ENCODE assay signal across 36 cellular contexts in the genomic region with DNA sequence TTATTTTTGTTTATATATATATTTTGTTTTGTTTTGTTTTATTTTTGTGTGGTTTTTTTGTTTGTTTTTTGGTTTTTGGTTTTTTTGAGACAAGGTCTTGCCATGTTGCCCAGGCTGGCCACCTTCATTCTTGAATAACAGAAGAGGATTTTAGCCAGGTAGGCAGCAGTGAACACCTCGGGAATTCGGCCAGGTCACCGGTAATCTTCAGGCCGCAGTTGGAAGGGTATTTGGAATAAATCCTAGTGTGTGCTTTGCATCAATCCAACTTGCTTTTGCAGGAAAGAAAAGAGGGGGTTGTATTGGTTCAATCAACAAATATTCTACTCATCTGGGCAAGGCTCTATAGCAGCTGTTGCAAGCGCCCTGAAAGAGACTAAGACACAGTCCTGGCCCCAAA. TPM values are rescaled to one million over a fixed set of nuclear protein-coding genes. Genes with fewer than 3 reads are reported as not detected.
"Had no signal": no experiment of that assay in that cellular context is flagged by ENCODE, and none has a peak within 500 bp of the region (broad histone marks: within the 10 kb centered on the region; RNA-seq: fewer than 3 reads in every experiment).

No MANE protein-coding gene starts in this region.

- FAIRE-seq: astrocyte, bronchial epithelial cell had no signal

- DNase-seq: activated effector memory CD4-positive, alpha-beta T cell treated with anti-CD3 and anti-CD28 coated beads, Interleukin-2, amount 50 U/mL, for 16 hours; activated effector memory CD4-positive, alpha-beta T cell treated with Interleukin-2 at 50 U/mL for 16 hours; activated gamma-delta T cell; activated gamma-delta T cell treated with Interleukin-2 at 50 U/mL for 16 hours; activated naive CD4-positive, alpha-beta T cell; activated naive CD4-positive, alpha-beta T cell treated with anti-CD3 and anti-CD28 coated beads for 36 hours; activated naive CD4-positive, alpha-beta T cell treated with anti-CD3 and anti-CD28 coated beads, Interleukin-2, amount 10 ng/mL, durations not matched to agents 7 days and 5 days; activated naive CD4-positive, alpha-beta T cell treated with anti-CD3 and anti-CD28 coated beads, Interleukin-2, amount 50 U/mL, for 16 hours; activated naive CD4-positive, alpha-beta T cell treated with Interleukin-2 at 50 U/mL for 16 hours; activated naive CD8-positive, alpha-beta T cell treated with anti-CD3 and anti-CD28 coated beads for 36 hours; activated naive CD8-positive, alpha-beta T cell treated with anti-CD3 and anti-CD28 coated beads, Interleukin-2, amount 10 ng/mL, durations not matched to agents 7 days and 5 days; activated naive CD8-positive, alpha-beta T cell treated with anti-CD3 and anti-CD28 coated beads, Interleukin-2, amount 50 U/mL, for 24 hours; activated T-cell treated with anti-CD3 and anti-CD28 coated beads, Interleukin-2, amount 50 U/mL, for 1 hour; activated T-cell treated with anti-CD3 and anti-CD28 coated beads, Interleukin-2, amount 50 U/mL, for 24 hours; activated T-cell treated with anti-CD3 and anti-CD28 coated beads, Interleukin-2, amount 50 U/mL, for 4 hours; activated T-cell treated with anti-CD3 and anti-CD28 coated beads, Interleukin-2, amount 50 U/mL, for 48 hours; activated T-cell treated with anti-CD3 and anti-CD28 coated beads, Interleukin-2, amount 50 U/mL, for 72 hours; adrenal gland; amniotic stem cell; amygdala; anterior cingulate cortex; aorta; body of pancreas; brain microvascular endothelial cell; central memory CD4-positive, alpha-beta T cell had no signal

- H3K9me3 ChIP-seq: adrenal gland, ascending aorta, body of pancreas, breast epithelium had no signal

- H3K27ac ChIP-seq: adrenal gland, ascending aorta, body of pancreas, brain microvascular endothelial cell, breast epithelium, cardiac muscle cell had no signal

- H3K27me3 ChIP-seq: adrenal gland, ascending aorta, body of pancreas, brain microvascular endothelial cell, breast epithelium, cardiac muscle cell had no signal

- H3K4me3 ChIP-seq: adrenal gland, ascending aorta, body of pancreas, breast epithelium, cardiac muscle cell had no signal

- H3K36me3 ChIP-seq: adrenal gland, ascending aorta, brain microvascular endothelial cell, breast epithelium, cardiac muscle cell had no signal

RNA-seq across cellular contexts. Expression of gene MT1HL1, which starts 53.9 kb away (rescaled TPM):
- total RNA-seq: activated naive CD4-positive, alpha-beta T cell treated with anti-CD3 and anti-CD28 coated beads for 36 hours; activated naive CD4-positive, alpha-beta T cell treated with anti-CD3 and anti-CD28 coated beads, Interleukin-2, amount 50 U/mL, for 72 hours; activated naive CD8-positive, alpha-beta T cell treated with anti-CD3 and anti-CD28 coated beads for 36 hours; activated naive CD8-positive, alpha-beta T cell treated with anti-CD3 and anti-CD28 coated beads, Interleukin-2, amount 10 ng/mL, durations not matched to agents 7 days and 5 days; activated T-cell treated with anti-CD3 and anti-CD28 coated beads, Interleukin-2, amount 50 U/mL, for 4 hours; activated T-cell treated with anti-CD3 and anti-CD28 coated beads, Interleukin-2, amount 50 U/mL, for 72 hours; activated T-helper 1 cell treated with anti-CD3 and anti-CD28 coated beads, Interleukin-12 subunit alpha, Interleukin-12 subunit beta, Interleukin-2, Interleukin-4 antibody, amounts not matched to agents 30 ng/mL and 10 ng/mL and 1 ng/mL, durations not matched to agents 14 hours and 24 hours and 36 hours; activated T-helper 17 cell treated with anti-CD3 and anti-CD28 coated beads, Interleukin-2, amount 50 U/mL, for 72 hours; activated T-helper 2 cell treated with anti-CD3 and anti-CD28 coated beads, Interferon-gamma antibody, Interleukin-2, Interleukin-4, amounts not matched to agents 10 μg/mL and 5 μg/mL and 100 μg/mL, durations not matched to agents 14 hours and 24 hours and 36 hours; adrenal gland; aorta; ascending aorta; astrocyte; body of pancreas; breast epithelium; bronchial epithelial cell; cardiac muscle cell; cardiac septum; chondrocyte had no signal
